Comparison of ENCODE assay signal across 10 cellular contexts in genomic region chr4:101356928-101357327, GRCh38. TPM values are rescaled to one million over a fixed set of nuclear protein-coding genes. Genes with fewer than 3 reads are reported as not detected.
A peak's percentile ranks its signal among the peaks of the same experiment; 100 is the strongest.
DNase-seq lines count a peak whose midpoint lies in the region; ATAC-seq, FAIRE-seq and TF ChIP-seq lines count a peak whose summit lies in the region.
"Had no signal": no experiment of that assay in that cellular context is flagged by ENCODE, and none has a peak within 500 bp of the region (broad histone marks: within the 10 kb centered on the region; RNA-seq: fewer than 3 reads in every experiment).

No MANE protein-coding gene starts in this region.

- ATAC-seq in upper lobe of left lung (ENCODE audit: low FRiP score in 2 of 2) (peak; percentile 59 to 70), HG02588 (IDR thresholded peaks at IDR 0.05; ENCODE audit: unreplicated experiment) (no peak), HG03439 (IDR thresholded peaks at IDR 0.05; ENCODE audit: unreplicated experiment) (no peak)

- H3K27me3 ChIP-seq in kidney epithelial cell (ENCODE audit: control insufficient read depth, insufficient read depth, low read length) (no peaks in the 10 kb centered on the region), upper lobe of left lung (no peaks in the 10 kb centered on the region)

- H3K9ac ChIP-seq in kidney (ENCODE audit: low read length in 2 of 2): no peak overlapping the region

- H3K9me3 ChIP-seq in upper lobe of left lung: no peaks in the 10 kb centered on the region
- H3K9me3 ChIP-seq in kidney (ENCODE audit: control insufficient read depth in 1 of 2, low read length in 2 of 2): no peaks in the 10 kb centered on the region

- no peak for FAIRE-seq in kidney (lab: Jason Lieb, UNC)

- no peak for TF ChIP-seq EP300 in upper lobe of left lung (IDR thresholded peaks at IDR 0.05)

- H3K4me3 ChIP-seq in kidney epithelial cell (ENCODE audit: low read depth, low read length) (no peak overlapping the region), upper lobe of left lung (no peak overlapping the region), kidney (ENCODE audit: low read length in 2 of 2) (no peak overlapping the region)

- intact Hi-C loops in kidney (cut with DNase I): no loop called here

- TF ChIP-seq POLR2A in upper lobe of left lung (IDR thresholded peaks at IDR 0.05): no peak

- H3K27ac ChIP-seq in upper lobe of left lung (no peak overlapping the region), kidney (ENCODE audit: low read depth in 2 of 2, low read length in 2 of 2) (no peak overlapping the region)

- peak; percentile 79 for DNase-seq in HK-2 (ENCODE audit: unreplicated experiment)
- DNase-seq in amniotic epithelial cell (ENCODE audit: low read depth): peak; percentile 93
- peak; percentile 81 for DNase-seq in kidney epithelial cell (ENCODE audit: low read depth)
- DNase-seq in upper lobe of left lung: peak in 1 of 2 donors; percentile 32
- no peak for DNase-seq in stimulated activated CD4-positive, alpha-beta T cell treated with anti-CD3 and anti-CD28 coated beads, Interleukin-4, amount 100 ng/mL, for 24 hours
- no peak for DNase-seq in kidney
- DNase-seq: left cardiac atrium, substantia nigra had no signal

- H3K4me1 ChIP-seq in upper lobe of left lung (peaks cover 5 to 7% (median 6%) of the 10 kb centered on the region in 4 donors), kidney (ENCODE audit: control insufficient read depth in 1 of 2, insufficient read depth in 1 of 2, low read depth in 1 of 2, low read length in 2 of 2) (no peaks in the 10 kb centered on the region)

- TF ChIP-seq CTCF in kidney epithelial cell (IDR thresholded peaks at IDR 0.05; ENCODE audit: insufficient read depth, low read length, poor library complexity, severe bottlenecking): no peak
- TF ChIP-seq CTCF in upper lobe of left lung (IDR thresholded peaks at IDR 0.05): no peak
- no peak for TF ChIP-seq CTCF in kidney (IDR thresholded peaks at IDR 0.05; ENCODE audit: borderline replicate concordance, extremely low read depth, insufficient read depth)

- H3K36me3 ChIP-seq in kidney epithelial cell (ENCODE audit: control insufficient read depth, insufficient read depth, low read length) (no peaks in the 10 kb centered on the region), upper lobe of left lung (no peaks in the 10 kb centered on the region), kidney (ENCODE audit: control insufficient read depth in 1 of 2, insufficient read depth in 2 of 2, low read length in 2 of 2) (no peaks in the 10 kb centered on the region)

RNA-seq across cellular contexts. Expression of gene PPP3CA, which starts 9.6 kb away (rescaled TPM):
- 24.6 and 26.5 TPM in 2 replicates for total RNA-seq in kidney epithelial cell
- total RNA-seq in upper lobe of left lung: 10 to 100 TPM; 28.3 to 62.0 (median 50.0) TPM
- 31.5 TPM for total RNA-seq in kidney
- 6.9 TPM for polyA plus RNA-seq in kidney (ENCODE audit: insufficient read depth, low read depth, low replicate concordance)

Comparison
In these comparisons a context has a peak if more than half of its experiments do, and no peak if none do; other contexts are left out.
1. DNase-seq: peak in HK-2 (single experiment), amniotic epithelial cell (single experiment) and kidney epithelial cell (single experiment); none in stimulated activated CD4-positive, alpha-beta T cell treated with anti-CD3 and anti-CD28 coated beads, Interleukin-4, amount 100 ng/mL, for 24 hours (single experiment) and kidney (single experiment).
2. ATAC-seq: peak in upper lobe of left lung (2 of 2); none in HG02588 (single experiment) and HG03439 (single experiment).